ENCODE assay signal across 8 cellular contexts in the genomic region with DNA sequence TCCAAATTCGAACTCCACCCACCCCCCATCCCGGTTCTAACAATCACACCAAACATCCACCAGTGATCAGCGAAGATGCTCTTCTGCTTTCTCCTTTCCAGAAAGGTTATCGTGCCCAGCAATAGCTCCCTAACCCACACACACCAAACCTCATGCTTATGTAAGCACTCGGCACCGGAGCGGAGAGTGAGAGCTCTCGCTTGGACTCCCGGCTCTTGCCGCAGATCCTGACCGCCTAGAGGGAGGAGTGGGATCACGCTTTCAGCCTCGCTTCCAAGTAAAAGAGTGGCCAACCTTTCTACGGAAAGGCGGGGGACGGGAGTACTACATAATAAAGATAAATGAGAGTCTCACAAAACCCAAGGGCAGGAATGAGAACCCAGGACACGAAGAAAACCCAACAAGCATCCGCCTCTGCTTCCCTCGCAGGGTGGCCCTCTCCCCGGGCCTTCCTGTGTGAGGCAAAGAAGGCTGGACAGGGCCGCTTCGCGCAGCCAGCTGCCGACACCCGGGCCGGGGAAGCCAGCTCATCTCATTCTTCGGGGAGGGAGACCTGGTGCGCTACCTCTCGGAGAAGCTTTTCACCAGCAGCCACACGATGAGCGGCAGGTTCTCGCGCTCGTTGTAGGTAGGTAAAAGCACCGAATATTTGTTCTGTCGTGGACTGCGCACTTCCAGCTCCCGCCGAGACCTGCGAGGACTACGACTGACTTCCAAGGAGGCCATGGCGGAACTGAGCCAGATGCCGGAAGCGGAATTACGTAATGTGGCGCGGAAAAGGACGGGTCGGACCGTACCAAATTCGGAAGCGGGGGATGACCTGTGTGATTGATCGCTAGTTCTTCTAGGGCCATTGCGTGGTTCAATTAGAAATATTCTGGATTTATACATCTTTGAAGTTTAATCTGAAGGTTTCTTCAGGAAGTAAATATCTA. TPM values are rescaled to one million over a fixed set of nuclear protein-coding genes. Genes with fewer than 3 reads are reported as not detected.
DNase-seq lines count a peak whose midpoint lies in the region; ATAC-seq and TF ChIP-seq lines count a peak whose summit lies in the region.

A gene (minus strand): TSS at position 735 of the 935 bp plus-strand sequence. CDS start 9 bp downstream, at position 726.

- intact Hi-C loops in heart right ventricle (cut with DNase I) (loop anchor here in 3 of 10 donors (1.0 to 5.0 kb wide), 4 partner anchors 27 to 166 kb away; a partner anchor contains a TSS), posterior vena cava (cut with DNase I) (no loop called here)

- TF ChIP-seq CTCF in GM12865 (IDR thresholded peaks at IDR 0.05; ENCODE audit: insufficient read depth, low read depth, low read length, missing control alignments) (no peak), heart right ventricle (IDR thresholded peaks at IDR 0.05) (no peak), upper lobe of left lung (IDR thresholded peaks at IDR 0.05) (peak in 1 of 6 experiments; percentile 19)

- TF ChIP-seq EP300 in upper lobe of left lung (IDR thresholded peaks at IDR 0.05) = peak in 1 of 4 donors; percentile 69

- H3K4me3 ChIP-seq in GM12865 (ENCODE audit: low read depth, low read length) (peak within 1 kb of the TSS; percentile 96), adipocyte (ENCODE audit: low read length) (peak within 1 kb of the TSS; percentile 98), heart right ventricle (peak within 1 kb of the TSS; percentile 77 to 100 (median 90)), upper lobe of left lung (peak within 1 kb of the TSS; percentile 88 to 96 (median 91))

- TF ChIP-seq POLR2A in upper lobe of left lung (IDR thresholded peaks at IDR 0.05) = peak; percentile 54 to 94 (median 74)

- WGBS in heart right ventricle, 2 donors = 0 to 1% methylated on average over 54 of the region's 54 CpGs
- WGBS in upper lobe of left lung, 2 donors = 1% methylated on average over 32 to 52 of the region's 54 CpGs

- H3K9me3 ChIP-seq in adipocyte (ENCODE audit: control insufficient read depth, low read length) (peaks cover 4% of the 10 kb centered on the region), heart right ventricle (peaks cover 0 to 3% (median 0%) of the 10 kb centered on the region in 11 donors), upper lobe of left lung (no peaks in the 10 kb centered on the region)

- peak; percentile 94 for DNase-seq in GM12865 (ENCODE audit: low read depth)
- peak; percentile 91 for DNase-seq in NCI-H128 (lab: John Stamatoyannopoulos, UW; ENCODE audit: unreplicated experiment)
- peak; percentile 87 for DNase-seq in T follicular helper cell (ENCODE audit: low read depth)
- peak; percentile 97 for DNase-seq in adipocyte (ENCODE audit: low read depth)
- DNase-seq in heart right ventricle = peak; percentile 81 to 92
- DNase-seq in posterior vena cava (ENCODE audit: low spot score) = peak; percentile 96
- peak; percentile 86 for DNase-seq in upper lobe of left lung

- H3K27me3 ChIP-seq in adipocyte (replicated peaks; ENCODE audit: control insufficient read depth, insufficient read depth, low read length) (no peaks in the 10 kb centered on the region), heart right ventricle (no peaks in the 10 kb centered on the region), upper lobe of left lung (no peaks in the 10 kb centered on the region)

- ATAC-seq in HG02642 (IDR thresholded peaks at IDR 0.05; ENCODE audit: poor library complexity, unreplicated experiment) = peak; percentile 87
- ATAC-seq in heart right ventricle = peak; percentile 86 to 95 (median 92)
- peak; percentile 93 to 95 for ATAC-seq in upper lobe of left lung (ENCODE audit: low FRiP score in 2 of 2)

- H3K9ac ChIP-seq in adipocyte (ENCODE audit: low read length) = peak within 1 kb of the TSS; percentile 98

- peaks cover 30% of the 10 kb centered on the region for H3K36me3 ChIP-seq in adipocyte (ENCODE audit: control insufficient read depth, insufficient read depth, low read length, severe bottlenecking)
- peaks cover 0 to 45% (median 12%) of the 10 kb centered on the region in 9 donors for H3K36me3 ChIP-seq in heart right ventricle
- H3K36me3 ChIP-seq in upper lobe of left lung = peaks cover 3 to 31% (median 15%) of the 10 kb centered on the region in 4 donors

- H3K4me1 ChIP-seq in adipocyte (ENCODE audit: control insufficient read depth, insufficient read depth, low read length) (peaks cover 43% of the 10 kb centered on the region), heart right ventricle (peaks cover 9 to 60% (median 45%) of the 10 kb centered on the region in 9 donors), upper lobe of left lung (peaks cover 27 to 55% (median 38%) of the 10 kb centered on the region in 4 donors)

- H3K27ac ChIP-seq in heart right ventricle (peak within 1 kb of the TSS; percentile 83 to 97 (median 93)), upper lobe of left lung (peak within 1 kb of the TSS; percentile 88 to 95 (median 93))

RNA-seq across cellular contexts. Expression of the gene that starts here (rescaled TPM):
- 10 to 100 TPM; 35.4 to 52.8 (median 49.9) TPM for total RNA-seq in heart right ventricle
- polyA plus RNA-seq in heart right ventricle = 10 to 100 TPM; 29.4 to 44.6 TPM
- total RNA-seq in posterior vena cava = 10 to 100 TPM; 31.6 to 35.7 TPM
- total RNA-seq in upper lobe of left lung = 10 to 100 TPM; 16.4 to 61.2 (median 28.4) TPM

Comparison
In these comparisons a context has a peak if more than half of its experiments do, and no peak if none do; other contexts are left out.
1. Peak in every context shown above with its lines: DNase-seq, ATAC-seq, H3K4me3 ChIP-seq and H3K27ac ChIP-seq.